17 cellular contexts compared by ENCODE assay signal in the genomic region with DNA sequence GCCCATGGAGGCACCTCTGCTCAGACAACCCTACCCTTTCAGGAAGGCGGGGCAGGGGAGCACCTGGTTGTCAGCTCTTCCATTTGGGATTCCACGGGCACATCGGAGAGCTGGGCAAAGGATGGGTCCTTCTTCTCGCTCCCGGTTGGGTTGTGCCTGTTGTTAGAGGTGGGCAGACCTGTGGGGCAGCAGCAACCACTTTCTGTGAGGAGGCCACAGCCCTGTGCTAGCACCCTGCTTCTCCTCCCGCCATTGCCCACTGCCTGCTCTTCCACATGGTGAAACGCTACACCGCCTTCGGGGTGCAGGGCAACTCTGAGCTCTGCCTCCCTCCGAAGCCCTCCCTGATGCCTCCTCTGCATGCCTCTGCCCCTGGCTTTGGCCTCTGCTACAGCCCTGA. TPM values are rescaled to one million over a fixed set of nuclear protein-coding genes. Genes with fewer than 3 reads are reported as not detected.
"Had no signal": no experiment of that assay in that cellular context is flagged by ENCODE, and none has a peak within 500 bp of the region (broad histone marks: within the 10 kb centered on the region; RNA-seq: fewer than 3 reads in every experiment).

No MANE protein-coding gene starts in this region.

- H3K27me3 Mint-ChIP-seq: activated T-helper 17 cell treated with anti-CD3 and anti-CD28 coated beads, Interleukin-2, amount 50 U/mL, for 72 hours had no signal

- H3K36me3 Mint-ChIP-seq: naive B cell had no signal

- H3K4me3 ChIP-seq: adrenal gland, hepatocyte, skin epidermis, upper lobe of left lung had no signal

- ATAC-seq: activated T-helper 17 cell treated with anti-CD3 and anti-CD28 coated beads, Interleukin-2, amount 50 U/mL, for 72 hours; esophagus mucosa had no signal

- H3K4me1 Mint-ChIP-seq: activated CD4-positive, alpha-beta T cell treated with anti-CD3 and anti-CD28 coated beads, Interleukin-2, amount 10 ng/mL, durations not matched to agents 7 days and 5 days; activated T-helper 17 cell treated with anti-CD3 and anti-CD28 coated beads, Interleukin-2, amount 50 U/mL, for 72 hours had no signal

- H3K27ac Mint-ChIP-seq: activated CD4-positive, alpha-beta T cell treated with anti-CD3 and anti-CD28 coated beads, Interleukin-2, amount 10 ng/mL, durations not matched to agents 7 days and 5 days; activated T-helper 17 cell treated with anti-CD3 and anti-CD28 coated beads, Interleukin-2, amount 50 U/mL, for 72 hours had no signal

- H3K27ac ChIP-seq: adrenal gland, hepatocyte, neutrophil, skin epidermis, upper lobe of left lung had no signal

- H3K4me3 Mint-ChIP-seq: activated CD4-positive, alpha-beta T cell treated with anti-CD3 and anti-CD28 coated beads, Interleukin-2, amount 10 ng/mL, durations not matched to agents 7 days and 5 days; activated T-helper 17 cell treated with anti-CD3 and anti-CD28 coated beads, Interleukin-2, amount 50 U/mL, for 72 hours; naive B cell had no signal

- DNase-seq: activated CD4-positive, alpha-beta T cell treated with anti-CD3 and anti-CD28 coated beads, Interleukin-2, amount 10 ng/mL, durations not matched to agents 7 days and 5 days; activated naive CD4-positive, alpha-beta T cell treated with anti-CD3 and anti-CD28 coated beads, Interleukin-2, amount 50 U/mL, for 16 hours; naive B cell; stimulated activated CD4-positive, alpha-beta T cell treated with anti-CD3 and anti-CD28 coated beads, Interleukin-4, amount 100 ng/mL, for 24 hours; stimulated activated CD8-positive, alpha-beta memory T cell treated with anti-CD3 and anti-CD28 coated beads, Interleukin-4, amount 100 ng/mL, for 48 hours; stimulated activated naive CD4-positive, alpha-beta T cell treated with Interleukin-2 at 50 U/mL for 16 hours; substantia nigra had no signal

- H3K9me3 Mint-ChIP-seq: activated CD4-positive, alpha-beta T cell treated with anti-CD3 and anti-CD28 coated beads, Interleukin-2, amount 10 ng/mL, durations not matched to agents 7 days and 5 days; activated T-helper 17 cell treated with anti-CD3 and anti-CD28 coated beads, Interleukin-2, amount 50 U/mL, for 72 hours; naive B cell had no signal

RNA-seq across cellular contexts. Expression of a gene that starts 7.0 kb away (rescaled TPM):
- total RNA-seq: activated CD4-positive, alpha-beta T cell treated with anti-CD3 and anti-CD28 coated beads, Interleukin-2, amount 10 ng/mL, durations not matched to agents 7 days and 5 days; activated T-helper 17 cell treated with anti-CD3 and anti-CD28 coated beads, Interleukin-2, amount 50 U/mL, for 72 hours; esophagus mucosa; hepatocyte; kidney epithelial cell; T-helper 1 cell treated with Interleukin-12 subunit alpha and Interleukin-12 subunit beta and Interleukin-4 antibody, amounts not matched to agents 30 ng/mL and 1 ng/mL, for 36 hours had no signal

RNA-seq across cellular contexts. Expression of a gene that starts 24.3 kb away (rescaled TPM):
- total RNA-seq: activated CD4-positive, alpha-beta T cell treated with anti-CD3 and anti-CD28 coated beads, Interleukin-2, amount 10 ng/mL, durations not matched to agents 7 days and 5 days; activated T-helper 17 cell treated with anti-CD3 and anti-CD28 coated beads, Interleukin-2, amount 50 U/mL, for 72 hours; esophagus mucosa; hepatocyte; kidney epithelial cell; lower leg skin; T-helper 1 cell treated with Interleukin-12 subunit alpha and Interleukin-12 subunit beta and Interleukin-4 antibody, amounts not matched to agents 30 ng/mL and 1 ng/mL, for 36 hours; upper lobe of left lung had no signal
